ENCODE assay signal across 1 cellular context in genomic region chr3:196080997-196081833, GRCh38.
TF ChIP-seq lines count a peak whose summit lies in the region.

No MANE protein-coding gene starts in this region.

TF ChIP-seq in HepG2, 621 proteins besides CTCF, POLR2A, EP300 and RAD21 (continued from another document and continues in another):
- TF ChIP-seq ZUFSP (CRISPR knock-in tag; IDR thresholded peaks at IDR 0.05; ENCODE audit: borderline replicate concordance) (no peak), ZNF558 (CRISPR knock-in tag; IDR thresholded peaks at IDR 0.05; ENCODE audit: borderline replicate concordance) (no peak), ZNF138 (CRISPR knock-in tag; IDR thresholded peaks at IDR 0.05; ENCODE audit: low read depth) (peak; percentile 1; the same call in 1 of the 2 replicates), KLF16 (CRISPR knock-in tag; IDR thresholded peaks at IDR 0.05) (no peak), MIER2 (CRISPR knock-in tag; IDR thresholded peaks at IDR 0.05) (0 out of 2 replicates have a peak, but pooled peaks have one; percentile 12), FOXA3 (CRISPR knock-in tag; IDR thresholded peaks at IDR 0.05) (no peak), NCOR1 (IDR thresholded peaks at IDR 0.05; ENCODE audit: borderline replicate concordance, low read length) (0 out of 2 replicates have a peak, but pooled peaks have one; percentile 10), ZBTB34 (CRISPR knock-in tag; IDR thresholded peaks at IDR 0.05) (no peak; the same call in 1 of the 2 replicates), ZNF710 (CRISPR knock-in tag; IDR thresholded peaks at IDR 0.05; ENCODE audit: borderline replicate concordance) (peak; percentile 8; the same call in 1 of the 2 replicates), ZSCAN22 (CRISPR knock-in tag; IDR thresholded peaks at IDR 0.05) (no peak), ZNF704 (CRISPR knock-in tag; IDR thresholded peaks at IDR 0.05; ENCODE audit: borderline replicate concordance) (no peak), GATA4 (IDR thresholded peaks at IDR 0.05; ENCODE audit: borderline replicate concordance, low read depth) (no peak), USF2 (IDR thresholded peaks at IDR 0.05; ENCODE audit: low read depth, low read length) (no peak), USF2 (CRISPR knock-in tag; IDR thresholded peaks at IDR 0.05; ENCODE audit: borderline replicate concordance) (0 out of 2 replicates have a peak, but pooled peaks have one; percentile 4), ZBTB39 (CRISPR knock-in tag; IDR thresholded peaks at IDR 0.05) (no peak), JUN (CRISPR knock-in tag; IDR thresholded peaks at IDR 0.05) (0 out of 2 replicates have a peak, but pooled peaks have one; percentile 13), JUND (CRISPR knock-in tag; IDR thresholded peaks at IDR 0.05) (no peak), ZBTB8A (CRISPR knock-in tag; IDR thresholded peaks at IDR 0.05; ENCODE audit: borderline replicate concordance, low read depth) (no peak), ZFP82 (CRISPR knock-in tag; IDR thresholded peaks at IDR 0.05; ENCODE audit: borderline replicate concordance) (no peak), ZNF615 (CRISPR knock-in tag; IDR thresholded peaks at IDR 0.05; ENCODE audit: borderline replicate concordance) (no peak), AHR (CRISPR knock-in tag; IDR thresholded peaks at IDR 0.05) (no peak; the same call in 1 of the 2 replicates), ADNP (CRISPR knock-in tag; IDR thresholded peaks at IDR 0.05) (no peak), IRF2 (CRISPR knock-in tag; IDR thresholded peaks at IDR 0.05) (0 out of 2 replicates have a peak, but pooled peaks have one; percentile 12), TCF7L2 (IDR thresholded peaks at IDR 0.05; ENCODE audit: low read depth, low read length) (no peak), ZFP36L1 (CRISPR knock-in tag; IDR thresholded peaks at IDR 0.05) (no peak), PHF21A (CRISPR knock-in tag; IDR thresholded peaks at IDR 0.05) (no peak), ATF7 (IDR thresholded peaks at IDR 0.05) (no peak), ATF7 (CRISPR knock-in tag; IDR thresholded peaks at IDR 0.05) (no peak), ZNF331 (CRISPR knock-in tag; IDR thresholded peaks at IDR 0.05) (no peak), THAP9 (CRISPR knock-in tag; IDR thresholded peaks at IDR 0.05; ENCODE audit: borderline replicate concordance) (no peak), ATF3 (CRISPR knock-in tag; IDR thresholded peaks at IDR 0.05) (no peak; the same call in 1 of the 2 replicates), ZNF503 (CRISPR knock-in tag; IDR thresholded peaks at IDR 0.05) (0 out of 2 replicates have a peak, but pooled peaks have one; percentile 12), TGIF2 (CRISPR knock-in tag; IDR thresholded peaks at IDR 0.05) (no peak), STAT5B (CRISPR knock-in tag; IDR thresholded peaks at IDR 0.05) (no peak), ZNF337 (CRISPR knock-in tag; IDR thresholded peaks at IDR 0.05; ENCODE audit: borderline replicate concordance, low read depth) (no peak), ZNF33A (CRISPR knock-in tag; IDR thresholded peaks at IDR 0.05; ENCODE audit: borderline replicate concordance) (no peak), FOSL1 (CRISPR knock-in tag; IDR thresholded peaks at IDR 0.05; ENCODE audit: borderline replicate concordance) (no peak), SMARCE1 (IDR thresholded peaks at IDR 0.05; ENCODE audit: borderline replicate concordance) (no peak), ZNF761 (CRISPR knock-in tag; conservative IDR thresholded peaks at IDR 0.05) (no peak), IRX3 (CRISPR knock-in tag; IDR thresholded peaks at IDR 0.05; ENCODE audit: borderline replicate concordance, low read depth) (no peak), EHMT2 (IDR thresholded peaks at IDR 0.05; ENCODE audit: borderline replicate concordance, low read depth, low read length) (no peak), TFDP1 (CRISPR knock-in tag; IDR thresholded peaks at IDR 0.05; ENCODE audit: borderline replicate concordance) (peak; percentile 55; the same call in 1 of the 2 replicates), ZMYM3 (CRISPR knock-in tag; IDR thresholded peaks at IDR 0.05) (no peak), ZNF546 (CRISPR knock-in tag; conservative IDR thresholded peaks at IDR 0.05) (peak; percentile 68; the same call in 1 of the 2 replicates), PBX2 (CRISPR knock-in tag; IDR thresholded peaks at IDR 0.05) (no peak)
